Comparison of ENCODE assay signal across 1 cellular context in genomic region chr4:101183658-101184373, GRCh38.
TF ChIP-seq lines count a peak whose summit lies in the region.

No MANE protein-coding gene starts in this region.

TF ChIP-seq in WTC11, 78 proteins besides CTCF, POLR2A, EP300 and RAD21 (continued from another document):
- TF ChIP-seq ZNF532 (CRISPR knock-in tag; IDR thresholded peaks at IDR 0.05; ENCODE audit: borderline replicate concordance) (no peak), ZNF138 (CRISPR knock-in tag; conservative IDR thresholded peaks at IDR 0.05) (no peak), IRF2 (CRISPR knock-in tag; IDR thresholded peaks at IDR 0.05; ENCODE audit: borderline replicate concordance, low read depth) (no peak), CREB1 (CRISPR knock-in tag; IDR thresholded peaks at IDR 0.05) (no peak), AFF4 (CRISPR knock-in tag; IDR thresholded peaks at IDR 0.05; ENCODE audit: borderline replicate concordance) (no peak), ZNF263 (CRISPR knock-in tag; IDR thresholded peaks at IDR 0.05; ENCODE audit: low read depth) (no peak), ATF6 (CRISPR knock-in tag; IDR thresholded peaks at IDR 0.05) (no peak), ZNF281 (CRISPR knock-in tag; IDR thresholded peaks at IDR 0.05) (no peak), NFYB (CRISPR knock-in tag; conservative IDR thresholded peaks at IDR 0.05; ENCODE audit: low read depth) (no peak)
